ENCODE assay signal across 29 cellular contexts in genomic region chr3:16081661-16082060, GRCh38.
"Had no signal": no experiment of that assay in that cellular context is flagged by ENCODE, and none has a peak within 500 bp of the region (broad histone marks: within the 10 kb centered on the region; RNA-seq: fewer than 3 reads in every experiment).

No MANE protein-coding gene starts in this region.

- H3K36me3 ChIP-seq: ovary, spleen, suprapubic skin, tibial artery, transverse colon, upper lobe of right lung, uterus had no signal

- DNase-seq: naive thymus-derived CD8-positive, alpha-beta T cell; nephron progenitor cell; occipital lobe; ovary; posterior cingulate gyrus; psoas muscle; right cardiac atrium; spleen; stimulated activated CD4-positive, alpha-beta T cell treated with anti-CD3 and anti-CD28 coated beads, Interleukin-12 subunit alpha, Interleukin-12 subunit beta, amount 100 ng/mL, for 4 hours; stimulated activated CD4-positive, alpha-beta T cell treated with anti-CD3 and anti-CD28 coated beads, Interleukin-1b, Interleukin-23, amount 100 ng/mL, for 48 hours; stimulated activated CD4-positive, alpha-beta T cell treated with anti-CD3 and anti-CD28 coated beads, Interleukin-4, amount 100 ng/mL, for 1 hour; stimulated activated CD4-positive, alpha-beta T cell treated with anti-CD3 and anti-CD28 coated beads, Interleukin-4, amount 100 ng/mL, for 4 hours; stimulated activated CD8-positive, alpha-beta memory T cell treated with anti-CD3 and anti-CD28 coated beads, Interleukin-4, amount 100 ng/mL, for 48 hours; stimulated activated naive CD4-positive, alpha-beta T cell; stimulated activated naive CD8-positive, alpha-beta T cell treated with anti-CD3 and anti-CD28 coated beads, Interleukin-15, amount 100 ng/mL, for 72 hours; stimulated activated naive CD8-positive, alpha-beta T cell treated with anti-CD3 and anti-CD28 coated beads, Interleukin-15, Interleukin-2, amounts not matched to agents 100 U/mL and 50 U/mL, for 24 hours; substantia nigra; testis; tibial artery; transverse colon; upper lobe of right lung; uterus had no signal

- H3K9me3 ChIP-seq: ovary, psoas muscle, testis, upper lobe of right lung, uterus had no signal

- H3K79me2 ChIP-seq: parathyroid adenoma had no signal

- H3K4me1 ChIP-seq: parathyroid adenoma, spleen, uterus had no signal

- H3K27me3 ChIP-seq: ovary, spleen, suprapubic skin, testis, tibial artery, transverse colon, upper lobe of right lung, uterus had no signal

- H3K4me3 ChIP-seq: ovary, psoas muscle, skin epidermis, smooth muscle cell, spleen, suprapubic skin, testis, tibial artery, transverse colon, upper lobe of right lung, uterus had no signal

- H3K27ac ChIP-seq: ovary, parathyroid adenoma, psoas muscle, skin epidermis, spleen, suprapubic skin, testis, tibial artery, transverse colon, upper lobe of right lung, uterus had no signal

- H2AFZ ChIP-seq: parathyroid adenoma had no signal

- ATAC-seq: naive thymus-derived CD8-positive, alpha-beta T cell; natural killer cell treated with Interleukin-12 subunit alpha and Interleukin-12 subunit beta and Interleukin-15 and Interleukin-18, amount 100 ng/mL, for 72 hours; psoas muscle; right cardiac atrium; sciatic nerve; stimulated activated memory B cell treated with anti-CD40 and anti-IgM and Interleukin-4, amounts not matched to agents 10 μg/mL and 1 μg/mL and 100 μg/mL, for 72 hours; stimulated activated naive CD8-positive, alpha-beta T cell treated with anti-CD3 and anti-CD28 coated beads, Interleukin-15, amount 100 ng/mL, for 72 hours; stimulated activated naive CD8-positive, alpha-beta T cell treated with anti-CD3 and anti-CD28 coated beads, Interleukin-15, Interleukin-2, amounts not matched to agents 100 U/mL and 50 U/mL, for 24 hours; upper lobe of right lung had no signal

- H3K4me2 ChIP-seq: smooth muscle cell had no signal

- H3K9ac ChIP-seq: parathyroid adenoma had no signal
